ENCODE assay signal across 12 cellular contexts in the genomic region with DNA sequence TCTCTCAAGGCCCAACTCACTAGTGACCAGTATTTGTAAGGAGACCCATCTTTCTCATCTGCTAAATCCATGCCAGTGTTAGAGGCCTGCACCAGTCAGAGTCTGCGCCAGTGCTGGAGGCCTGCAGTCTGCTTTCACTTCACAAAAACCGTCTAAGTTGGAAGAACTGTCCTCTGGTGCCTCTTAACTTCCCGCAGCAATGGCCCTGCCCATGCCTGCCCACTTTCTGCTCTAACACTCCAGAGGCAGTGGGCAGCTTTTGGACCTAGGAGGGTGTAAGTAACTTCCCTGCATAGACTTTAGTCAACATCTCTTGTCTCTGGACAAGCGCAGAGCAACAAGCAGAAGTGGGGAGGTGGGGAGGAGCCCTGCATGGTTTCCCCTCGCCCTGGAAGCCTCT.
DNase-seq lines count a peak whose midpoint lies in the region; ATAC-seq and TF ChIP-seq lines count a peak whose summit lies in the region.
"Had no signal": no experiment of that assay in that cellular context is flagged by ENCODE, and none has a peak within 500 bp of the region (broad histone marks: within the 10 kb centered on the region; RNA-seq: fewer than 3 reads in every experiment).

No MANE protein-coding gene starts in this region.

- H3K4me1 Mint-ChIP-seq in CD4-positive, alpha-beta T cell (ENCODE audit: low read depth): peaks cover 21% of the 10 kb centered on the region
- peaks cover 11% of the 10 kb centered on the region; the same call in 2 of the 3 replicates for H3K4me1 Mint-ChIP-seq in GM23338

- intact Hi-C loops in CD4-positive, alpha-beta T cell (cut with DNase I, micrococcal nuclease): no loop called here
- intact Hi-C loops in body of pancreas (cut with DNase I): no loop called here

- no peaks in the 10 kb centered on the region for H3K27me3 Mint-ChIP-seq in CD4-positive, alpha-beta T cell
- H3K27me3 Mint-ChIP-seq in GM23338 (ENCODE audit: insufficient read depth, low read depth, poor library complexity): peaks cover 11% of the 10 kb centered on the region

- H2AFZ ChIP-seq in osteoblast (ENCODE audit: low read length) (no peak overlapping the region), GM23338 (no peak overlapping the region)

- H3K9me3 ChIP-seq in CD4-positive, alpha-beta T cell (ENCODE audit: control insufficient read depth, low read length): no peaks in the 10 kb centered on the region
- H3K9me3 ChIP-seq in body of pancreas (no peaks in the 10 kb centered on the region), osteoblast (ENCODE audit: low read depth, low read length) (no peaks in the 10 kb centered on the region)
- H3K9me3 ChIP-seq: ovary had no signal

- no peak for TF ChIP-seq POLR2A in body of pancreas (IDR thresholded peaks at IDR 0.05)

- no peak overlapping the region for H3K4me3 ChIP-seq in body of pancreas
- no peak overlapping the region for H3K4me3 ChIP-seq in osteoblast (ENCODE audit: insufficient read depth, low read length)
- H3K4me3 ChIP-seq in GM23338: no peak overlapping the region
- H3K4me3 ChIP-seq: ovary, SK-N-MC had no signal

- H3K4me2 ChIP-seq in osteoblast (ENCODE audit: insufficient read depth, low read length) (peak overlapping the region; percentile 73), GM23338 (no peak overlapping the region)

- no peaks in the 10 kb centered on the region for H3K9me2 ChIP-seq in GM23338 (ENCODE audit: insufficient read depth)

- H3K4me1 ChIP-seq in body of pancreas (peaks cover 68% of the 10 kb centered on the region), osteoblast (ENCODE audit: insufficient read depth, low read length) (peaks cover 17% of the 10 kb centered on the region), GM23338 (ENCODE audit: insufficient read depth) (no peaks in the 10 kb centered on the region; the same call in 1 of the 2 replicates)

- DNase-seq in CD4-positive, alpha-beta T cell: no peak
- DNase-seq in body of pancreas (no peak), osteoblast (ENCODE audit: insufficient read length, low spot score, missing footprints) (no peak), cortex of kidney (lab: John Stamatoyannopoulos, UW) (no peak), NCI-H2196 treated with DMSO at 0.1 percent for 48 hours (lab: John Stamatoyannopoulos, UW; ENCODE audit: unreplicated experiment) (no peak), GM23338 (ENCODE audit: low spot score) (no peak)
- DNase-seq: endodermal cell, NCI-H2171 treated with DMSO at 0.1 percent for 48 hours, ovary had no signal

- H3K79me2 ChIP-seq in osteoblast (ENCODE audit: insufficient read depth, low read length) (no peaks in the 10 kb centered on the region), GM23338 (replicated peaks; ENCODE audit: insufficient read depth) (no peaks in the 10 kb centered on the region)

- H3K36me3 ChIP-seq in body of pancreas (replicated peaks in 1 of 2; ENCODE audit: insufficient read depth in 1 of 2, low read depth in 2 of 2) (no peaks in the 10 kb centered on the region), osteoblast (ENCODE audit: insufficient read depth, low read length) (no peaks in the 10 kb centered on the region), GM23338 (ENCODE audit: insufficient read depth) (no peaks in the 10 kb centered on the region)
- H3K36me3 ChIP-seq: ovary had no signal

- H3K36me3 Mint-ChIP-seq in CD4-positive, alpha-beta T cell (ENCODE audit: low read depth): no peaks in the 10 kb centered on the region
- no peaks in the 10 kb centered on the region; the same call in 2 of the 3 replicates for H3K36me3 Mint-ChIP-seq in GM23338 (ENCODE audit: low read depth)

- POLR2A ChIA-PET in CD4-positive, alpha-beta T cell (lab: Charles Lee): interaction anchor here (1.4 kb wide), 1 partner anchor 13 kb away, joined by 3 read pairs; no protein-coding TSS in a partner anchor

- no peaks in the 10 kb centered on the region for H3K9me3 Mint-ChIP-seq in CD4-positive, alpha-beta T cell
- H3K9me3 Mint-ChIP-seq in GM23338: no peaks in the 10 kb centered on the region

- no peak for ATAC-seq in CD4-positive, alpha-beta T cell (ENCODE audit: poor library complexity)
- peak; percentile 16 for ATAC-seq in HG03378 (IDR thresholded peaks at IDR 0.05; ENCODE audit: unreplicated experiment)
- no peak for ATAC-seq in body of pancreas
- ATAC-seq in GM19452 (IDR thresholded peaks at IDR 0.05; ENCODE audit: unreplicated experiment): no peak
- no peak for ATAC-seq in GM23338

- no peaks in the 10 kb centered on the region for H3F3A ChIP-seq in GM23338 (replicated peaks; ENCODE audit: low read depth)

- WGBS in body of pancreas, 2 donors: 76 to 96% methylated on average over 5 of the region's 5 CpGs

- H3K4me3 Mint-ChIP-seq in CD4-positive, alpha-beta T cell: no peak overlapping the region
- H3K4me3 Mint-ChIP-seq in GM23338: no peak overlapping the region
- H3K4me3 Mint-ChIP-seq: endodermal cell had no signal

- no peak for TF ChIP-seq CTCF in CD4-positive, alpha-beta T cell (IDR thresholded peaks at IDR 0.05)
- TF ChIP-seq CTCF in body of pancreas (IDR thresholded peaks at IDR 0.05) (no peak), osteoblast (IDR thresholded peaks at IDR 0.05; ENCODE audit: extremely low read depth, low read depth, low read length) (no peak), GM23338 (conservative IDR thresholded peaks at IDR 0.05; ENCODE audit: low read depth in 2 of 2) (no peak)

- no peak overlapping the region for H3K27ac ChIP-seq in CD4-positive, alpha-beta T cell (ENCODE audit: low read depth, low read length)
- peak overlapping the region; percentile 63 to 93 (median 90) for H3K27ac ChIP-seq in body of pancreas
- H3K27ac ChIP-seq in osteoblast (ENCODE audit: low read depth, low read length): peak overlapping the region; percentile 60
- H3K27ac ChIP-seq in GM23338 (ENCODE audit: low read depth): no peak overlapping the region
- H3K27ac ChIP-seq: SK-N-MC had no signal

- H4K20me1 ChIP-seq in osteoblast (ENCODE audit: insufficient read depth, low read length) (no peaks in the 10 kb centered on the region), GM23338 (replicated peaks; ENCODE audit: insufficient read depth) (no peaks in the 10 kb centered on the region)

- no peaks in the 10 kb centered on the region for H3K27me3 ChIP-seq in CD4-positive, alpha-beta T cell (ENCODE audit: control insufficient read depth, insufficient read depth, low read length)
- H3K27me3 ChIP-seq in body of pancreas (no peaks in the 10 kb centered on the region), osteoblast (ENCODE audit: insufficient read depth, low read length) (no peaks in the 10 kb centered on the region), GM23338 (ENCODE audit: insufficient read depth) (no peaks in the 10 kb centered on the region)
- H3K27me3 ChIP-seq: ovary had no signal

- peak overlapping the region; percentile 13 for H3K27ac Mint-ChIP-seq in CD4-positive, alpha-beta T cell
- H3K27ac Mint-ChIP-seq in GM23338: no peak overlapping the region
- H3K27ac Mint-ChIP-seq: endodermal cell had no signal

- CTCF ChIA-PET in CD4-positive, alpha-beta T cell (lab: Charles Lee): no interaction called here

TF ChIP-seq in GM23338, 12 proteins besides CTCF, POLR2A, EP300 and RAD21 (continues in another document):
- TF ChIP-seq JUNB (IDR thresholded peaks at IDR 0.05; ENCODE audit: unreplicated experiment): no peak
- no peak for TF ChIP-seq EZH2 (IDR thresholded peaks at IDR 0.05; ENCODE audit: low read depth, unreplicated experiment)
- TF ChIP-seq POLR2AphosphoS5 (IDR thresholded peaks at IDR 0.05; ENCODE audit: low read depth): no peak
- no peak for TF ChIP-seq CREB1 (CRISPR knock-in tag; IDR thresholded peaks at IDR 0.05; ENCODE audit: low read depth)
- TF ChIP-seq ZNF114 (CRISPR knock-in tag; IDR thresholded peaks at IDR 0.05): no peak
- TF ChIP-seq STAT1 (IDR thresholded peaks at IDR 0.05; ENCODE audit: unreplicated experiment): no peak
- TF ChIP-seq EZH2phosphoT487 (IDR thresholded peaks at IDR 0.05; ENCODE audit: unreplicated experiment): no peak
- TF ChIP-seq, protein P1, sequence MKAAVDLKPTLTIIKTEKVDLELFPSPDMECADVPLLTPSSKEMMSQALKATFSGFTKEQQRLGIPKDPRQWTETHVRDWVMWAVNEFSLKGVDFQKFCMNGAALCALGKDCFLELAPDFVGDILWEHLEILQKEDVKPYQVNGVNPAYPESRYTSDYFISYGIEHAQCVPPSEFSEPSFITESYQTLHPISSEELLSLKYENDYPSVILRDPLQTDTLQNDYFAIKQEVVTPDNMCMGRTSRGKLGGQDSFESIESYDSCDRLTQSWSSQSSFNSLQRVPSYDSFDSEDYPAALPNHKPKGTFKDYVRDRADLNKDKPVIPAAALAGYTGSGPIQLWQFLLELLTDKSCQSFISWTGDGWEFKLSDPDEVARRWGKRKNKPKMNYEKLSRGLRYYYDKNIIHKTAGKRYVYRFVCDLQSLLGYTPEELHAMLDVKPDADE (IDR thresholded peaks at IDR 0.05): no peak

Comparison
In these comparisons a context has a peak if more than half of its experiments do, and no peak if none do; other contexts are left out.
1. H3K27ac ChIP-seq: peak in body of pancreas (4 of 4) and osteoblast (single experiment); none in CD4-positive, alpha-beta T cell (single experiment) and GM23338 (single experiment).